1 cellular context compared by ENCODE assay signal in genomic region chr1:30464187-30464617, GRCh38.
A peak's percentile ranks its signal among the peaks of the same experiment; 100 is the strongest.
TF ChIP-seq lines count a peak whose summit lies in the region.

No MANE protein-coding gene starts in this region.

TF ChIP-seq in HEK293, 187 proteins besides CTCF, POLR2A, EP300 and RAD21 (continued from another document):
- 0 out of 2 replicates have a peak, but pooled peaks have one; percentile 36 for TF ChIP-seq HIC1 (tag by site-specific recombination; IDR thresholded peaks at IDR 0.05)
- peak; percentile 58; the same call in 1 of the 2 replicates for TF ChIP-seq ZNF114 (tag by site-specific recombination; IDR thresholded peaks at IDR 0.05)
- no peak for TF ChIP-seq ZNF426 (tag by site-specific recombination; IDR thresholded peaks at IDR 0.05)
- 0 out of 2 replicates have a peak, but pooled peaks have one; percentile 60 for TF ChIP-seq ZNF785 (tag by site-specific recombination; IDR thresholded peaks at IDR 0.05)
- 0 out of 2 replicates have a peak, but pooled peaks have one; percentile 28 for TF ChIP-seq ZNF112 (tag by site-specific recombination; IDR thresholded peaks at IDR 0.05)
- no peak for TF ChIP-seq ZNF791 (tag by site-specific recombination; IDR thresholded peaks at IDR 0.05)
- no peak for TF ChIP-seq SALL2 (tag by site-specific recombination; IDR thresholded peaks at IDR 0.05; ENCODE audit: borderline replicate concordance)
- no peak for TF ChIP-seq ZNF26 (tag by site-specific recombination; IDR thresholded peaks at IDR 0.05)
- TF ChIP-seq ZNF148 (tag by site-specific recombination; IDR thresholded peaks at IDR 0.05; ENCODE audit: borderline replicate concordance): peak; percentile 43; the same call in 1 of the 2 replicates
- peak; percentile 11; the same call in 1 of the 2 replicates for TF ChIP-seq ZNF837 (tag by site-specific recombination; IDR thresholded peaks at IDR 0.05)
- 0 out of 2 replicates have a peak, but pooled peaks have one; percentile 57 for TF ChIP-seq ZNF311 (tag by site-specific recombination; IDR thresholded peaks at IDR 0.05; ENCODE audit: borderline replicate concordance)
- peak; percentile 25; the same call in 1 of the 2 replicates for TF ChIP-seq ZNF777 (tag by site-specific recombination; IDR thresholded peaks at IDR 0.05; ENCODE audit: borderline replicate concordance)
- TF ChIP-seq ZNF654 (tag by site-specific recombination; IDR thresholded peaks at IDR 0.05; ENCODE audit: low read depth): no peak
- TF ChIP-seq ZNF354C (tag by site-specific recombination; IDR thresholded peaks at IDR 0.05; ENCODE audit: borderline replicate concordance, low read depth): no peak
